8 cellular contexts compared by ENCODE assay signal in genomic region chr5:172769598-172770373, GRCh38. TPM values are rescaled to one million over a fixed set of nuclear protein-coding genes. Genes with fewer than 3 reads are reported as not detected.
A peak's percentile ranks its signal among the peaks of the same experiment; 100 is the strongest.
DNase-seq lines count a peak whose midpoint lies in the region; ATAC-seq and TF ChIP-seq lines count a peak whose summit lies in the region.

No MANE protein-coding gene starts in this region.

- no peaks in the 10 kb centered on the region for H3K27me3 ChIP-seq in BLaER1 treated with 17β-estradiol and CSF1 and Interleukin-3, amounts not matched to agents 10 nM and 100 nM
- H3K27me3 ChIP-seq in smooth muscle cell (ENCODE audit: low read depth) = no peaks in the 10 kb centered on the region

- peaks cover 71 to 82% (median 78%) of the 10 kb centered on the region in 10 experiments for H3K4me1 ChIP-seq in BLaER1 treated with 17β-estradiol and CSF1 and Interleukin-3, amounts not matched to agents 10 nM and 100 nM
- peaks cover 15% of the 10 kb centered on the region for H3K4me1 ChIP-seq in smooth muscle cell (ENCODE audit: low read depth)

- H3K27me3 Mint-ChIP-seq in IgD-negative memory B cell = no peaks in the 10 kb centered on the region

- H3K36me3 ChIP-seq in BLaER1 treated with 17β-estradiol and CSF1 and Interleukin-3, amounts not matched to agents 10 nM and 100 nM = peaks cover 26 to 42% (median 31%) of the 10 kb centered on the region in 11 experiments
- no peaks in the 10 kb centered on the region for H3K36me3 ChIP-seq in smooth muscle cell (ENCODE audit: low read depth)

- peaks cover 33% of the 10 kb centered on the region for H3F3A ChIP-seq in smooth muscle cell (ENCODE audit: low read depth)

- DNase-seq in astrocyte of the hippocampus (ENCODE audit: low read depth, low spot score) (peak; percentile 68), smooth muscle cell (lab: John Stamatoyannopoulos, UW; ENCODE audit: unreplicated experiment) (no peak), left colon (no peak), NCI-H1105 (lab: John Stamatoyannopoulos, UW) (no peak)
- DNase-seq in stimulated activated CD4-positive, alpha-beta T cell treated with anti-CD3 and anti-CD28 coated beads, Interleukin-1b, Interleukin-23, amount 100 ng/mL, for 48 hours = no peak

- 33% methylated on average over 21 of the region's 21 CpGs for WGBS in smooth muscle cell (ENCODE audit: low lambda C conversion rate)

- peak overlapping the region; percentile 78 to 99 (median 96) for H3K4me2 ChIP-seq in BLaER1 treated with 17β-estradiol and CSF1 and Interleukin-3, amounts not matched to agents 10 nM and 100 nM
- peak overlapping the region; percentile 97 for H3K4me2 ChIP-seq in smooth muscle cell

- peak overlapping the region; percentile 95 to 100 (median 99) for H3K9ac ChIP-seq in BLaER1 treated with 17β-estradiol and CSF1 and Interleukin-3, amounts not matched to agents 10 nM and 100 nM
- H3K9ac ChIP-seq in smooth muscle cell (ENCODE audit: low read depth) = peak overlapping the region; percentile 99

- H2AFZ ChIP-seq in smooth muscle cell (ENCODE audit: low read depth) = no peak overlapping the region

- intact Hi-C loops in left colon (cut with DNase I, micrococcal nuclease) = loop anchor here in 1 of 2 donors (10.0 kb wide), 1 partner anchor 65 kb away; the partner anchor contains the start of gene ERGIC1

- no peaks in the 10 kb centered on the region for H3K9me3 Mint-ChIP-seq in IgD-negative memory B cell

- H3K36me3 Mint-ChIP-seq in IgD-negative memory B cell = peaks cover 14% of the 10 kb centered on the region

- peaks cover 30% of the 10 kb centered on the region for H3K79me2 ChIP-seq in smooth muscle cell (ENCODE audit: low read depth)

- H3K4me3 ChIP-seq in BLaER1 treated with 17β-estradiol and CSF1 and Interleukin-3, amounts not matched to agents 10 nM and 100 nM = peak overlapping the region; percentile 78 to 95 (median 88)
- H3K4me3 ChIP-seq in iPS-18c (ENCODE audit: insufficient read depth, low read depth, low read length) = peak overlapping the region; percentile 84
- H3K4me3 ChIP-seq in smooth muscle cell = peak overlapping the region; percentile 76

- TF ChIP-seq CTCF in smooth muscle cell (IDR thresholded peaks at IDR 0.05; ENCODE audit: borderline replicate concordance, insufficient read depth, poor library complexity, severe bottlenecking) = no peak

- peak overlapping the region; percentile 87 to 98 (median 96) for H3K4me3 Mint-ChIP-seq in IgD-negative memory B cell

- no peak for ATAC-seq in left colon

- peak overlapping the region; percentile 94 to 100 (median 99) for H3K27ac ChIP-seq in BLaER1 treated with 17β-estradiol and CSF1 and Interleukin-3, amounts not matched to agents 10 nM and 100 nM
- H3K27ac ChIP-seq in smooth muscle cell (ENCODE audit: low read depth) = peak overlapping the region; percentile 93

- H3K9me3 ChIP-seq in BLaER1 treated with 17β-estradiol and CSF1 and Interleukin-3, amounts not matched to agents 10 nM and 100 nM (replicated peaks in 1 of 11) = no peaks in the 10 kb centered on the region
- H3K9me3 ChIP-seq in iPS-18c (ENCODE audit: control insufficient read depth, insufficient read depth, low read length) (peaks cover 2% of the 10 kb centered on the region), smooth muscle cell (replicated peaks; ENCODE audit: low read depth) (no peaks in the 10 kb centered on the region)

- H4K20me1 ChIP-seq in BLaER1 treated with 17β-estradiol and CSF1 and Interleukin-3, amounts not matched to agents 10 nM and 100 nM = peaks cover 33 to 56% (median 50%) of the 10 kb centered on the region in 11 experiments; a peak in 21 of 22 replicates
- peaks cover 36% of the 10 kb centered on the region for H4K20me1 ChIP-seq in smooth muscle cell (ENCODE audit: low read depth)

- peak overlapping the region; percentile 98 to 100 (median 100) for H3K27ac Mint-ChIP-seq in IgD-negative memory B cell

- peaks cover 27 to 39% (median 32%) of the 10 kb centered on the region in 3 donors for H3K4me1 Mint-ChIP-seq in IgD-negative memory B cell

RNA-seq across cellular contexts. Expression of gene DUSP1, which starts 1.2 kb away (rescaled TPM):
- polyA plus RNA-seq in IgD-negative memory B cell (705 TPM), smooth muscle cell (656 and 995 TPM in 2 replicates)
- total RNA-seq in smooth muscle cell (751 and 817 TPM in 2 replicates), left colon (100 to 1,000 TPM; 148 to 242 TPM)
